12 cellular contexts compared by ENCODE assay signal in genomic region chr7:22386865-22387264, GRCh38. TPM values are rescaled to one million over a fixed set of nuclear protein-coding genes. Genes with fewer than 3 reads are reported as not detected.
A peak's percentile ranks its signal among the peaks of the same experiment; 100 is the strongest.
DNase-seq lines count a peak whose midpoint lies in the region; ATAC-seq, FAIRE-seq and TF ChIP-seq lines count a peak whose summit lies in the region.
"Had no signal": no experiment of that assay in that cellular context is flagged by ENCODE, and none has a peak within 500 bp of the region (broad histone marks: within the 10 kb centered on the region; RNA-seq: fewer than 3 reads in every experiment).

No MANE protein-coding gene starts in this region.

- H3K4me3 ChIP-seq in kidney (ENCODE audit: low read length in 2 of 2), result no peak overlapping the region
- H3K4me3 ChIP-seq: heart right ventricle had no signal

- H3K4me3 Mint-ChIP-seq in memory B cell, result no peak overlapping the region
- H3K4me3 Mint-ChIP-seq in activated T-cell treated with anti-CD3 and anti-CD28 coated beads, Interleukin-2, amount 50 U/mL, for 72 hours, result no peak overlapping the region

- intact Hi-C loops in kidney (cut with DNase I), result no loop called here

- peaks cover 12% of the 10 kb centered on the region for H3K27me3 Mint-ChIP-seq in memory B cell
- H3K27me3 Mint-ChIP-seq in activated T-cell treated with anti-CD3 and anti-CD28 coated beads, Interleukin-2, amount 50 U/mL, for 72 hours (ENCODE audit: low read depth), result peaks cover 11% of the 10 kb centered on the region

- no peak for FAIRE-seq in kidney (lab: Jason Lieb, UNC)

- H3K27ac ChIP-seq in kidney (ENCODE audit: low read depth in 2 of 2, low read length in 2 of 2), result no peak overlapping the region
- H3K27ac ChIP-seq: heart right ventricle had no signal

- H3K9me3 Mint-ChIP-seq in memory B cell, result no peaks in the 10 kb centered on the region
- H3K9me3 Mint-ChIP-seq in activated T-cell treated with anti-CD3 and anti-CD28 coated beads, Interleukin-2, amount 50 U/mL, for 72 hours, result no peaks in the 10 kb centered on the region

- H3K4me1 ChIP-seq in kidney (ENCODE audit: control insufficient read depth in 1 of 2, insufficient read depth in 1 of 2, low read depth in 1 of 2, low read length in 2 of 2), result no peaks in the 10 kb centered on the region

- no peak overlapping the region for H3K9ac ChIP-seq in kidney (ENCODE audit: low read length in 2 of 2)

- H3K36me3 Mint-ChIP-seq in memory B cell, result peaks cover 4% of the 10 kb centered on the region
- H3K36me3 Mint-ChIP-seq in activated T-cell treated with anti-CD3 and anti-CD28 coated beads, Interleukin-2, amount 50 U/mL, for 72 hours (ENCODE audit: insufficient read depth in 2 of 2), result no peaks in the 10 kb centered on the region

- no peak overlapping the region for H3K27ac Mint-ChIP-seq in memory B cell
- no peak overlapping the region for H3K27ac Mint-ChIP-seq in activated T-cell treated with anti-CD3 and anti-CD28 coated beads, Interleukin-2, amount 50 U/mL, for 72 hours

- H3K36me3 ChIP-seq in kidney (ENCODE audit: control insufficient read depth in 1 of 2, insufficient read depth in 2 of 2, low read length in 2 of 2), result no peaks in the 10 kb centered on the region
- H3K36me3 ChIP-seq: heart right ventricle had no signal

- TF ChIP-seq CTCF in kidney (IDR thresholded peaks at IDR 0.05; ENCODE audit: borderline replicate concordance, extremely low read depth, insufficient read depth), result no peak

- H3K9me3 ChIP-seq in kidney (ENCODE audit: control insufficient read depth in 1 of 2, low read length in 2 of 2), result no peaks in the 10 kb centered on the region
- H3K9me3 ChIP-seq: heart right ventricle had no signal

- peak; percentile 54 for ATAC-seq in GM18909 (IDR thresholded peaks at IDR 0.05; ENCODE audit: poor library complexity, unreplicated experiment)
- ATAC-seq in GM21717 (IDR thresholded peaks at IDR 0.05; ENCODE audit: unreplicated experiment), result peak; percentile 54
- ATAC-seq in HG03108 (IDR thresholded peaks at IDR 0.05; ENCODE audit: unreplicated experiment), result peak; percentile 48
- peak; percentile 65 for ATAC-seq in memory B cell (ENCODE audit: low read depth)
- no peak for ATAC-seq in activated T-cell treated with anti-CD3 and anti-CD28 coated beads, Interleukin-2, amount 50 U/mL, for 72 hours (replicated peaks in 1 of 2)

- peaks cover 2% of the 10 kb centered on the region for H3K4me1 Mint-ChIP-seq in memory B cell
- H3K4me1 Mint-ChIP-seq in activated T-cell treated with anti-CD3 and anti-CD28 coated beads, Interleukin-2, amount 50 U/mL, for 72 hours (ENCODE audit: low read depth), result no peaks in the 10 kb centered on the region

- DNase-seq in memory B cell (ENCODE audit: low spot score in 2 of 2) (no peak), kidney (no peak), NCI-H748 treated with DMSO at 0.1 percent for 48 hours (lab: John Stamatoyannopoulos, UW) (no peak)
- no peak for DNase-seq in activated CD4-positive, alpha-beta T cell treated with anti-CD3 and anti-CD28 coated beads for 4 hours
- no peak for DNase-seq in activated T-cell treated with anti-CD3 and anti-CD28 coated beads, Interleukin-2, amount 50 U/mL, for 72 hours
- DNase-seq: COR-L47; heart right ventricle; SHP77; stimulated activated naive CD4-positive, alpha-beta T cell had no signal

RNA-seq across cellular contexts. Expression of gene RAPGEF5, which starts 29.9 kb away (rescaled TPM):
- under 1 TPM; 0.46 to 0.72 TPM for total RNA-seq in activated T-cell treated with anti-CD3 and anti-CD28 coated beads, Interleukin-2, amount 50 U/mL, for 72 hours
- 67.8 TPM for total RNA-seq in kidney
- 3.9 TPM for polyA plus RNA-seq in kidney (ENCODE audit: insufficient read depth, low read depth, low replicate concordance)

Comparison
In these comparisons a context has a peak if more than half of its experiments do, and no peak if none do; other contexts are left out.
1. ATAC-seq: peak in GM18909 (single experiment), GM21717 (single experiment), HG03108 (single experiment) and memory B cell (single experiment); none in activated T-cell treated with anti-CD3 and anti-CD28 coated beads, Interleukin-2, amount 50 U/mL, for 72 hours (0 of 2).
2. RNA of gene RAPGEF5, which starts 29.9 kb away (total RNA-seq): 67.8 TPM in kidney (single experiment); 0.46 to 0.72 TPM in activated T-cell treated with anti-CD3 and anti-CD28 coated beads, Interleukin-2, amount 50 U/mL, for 72 hours; every median in the first group is over 10 times any median in the second.